Comparison of ENCODE assay signal across 8 cellular contexts in the genomic region with DNA sequence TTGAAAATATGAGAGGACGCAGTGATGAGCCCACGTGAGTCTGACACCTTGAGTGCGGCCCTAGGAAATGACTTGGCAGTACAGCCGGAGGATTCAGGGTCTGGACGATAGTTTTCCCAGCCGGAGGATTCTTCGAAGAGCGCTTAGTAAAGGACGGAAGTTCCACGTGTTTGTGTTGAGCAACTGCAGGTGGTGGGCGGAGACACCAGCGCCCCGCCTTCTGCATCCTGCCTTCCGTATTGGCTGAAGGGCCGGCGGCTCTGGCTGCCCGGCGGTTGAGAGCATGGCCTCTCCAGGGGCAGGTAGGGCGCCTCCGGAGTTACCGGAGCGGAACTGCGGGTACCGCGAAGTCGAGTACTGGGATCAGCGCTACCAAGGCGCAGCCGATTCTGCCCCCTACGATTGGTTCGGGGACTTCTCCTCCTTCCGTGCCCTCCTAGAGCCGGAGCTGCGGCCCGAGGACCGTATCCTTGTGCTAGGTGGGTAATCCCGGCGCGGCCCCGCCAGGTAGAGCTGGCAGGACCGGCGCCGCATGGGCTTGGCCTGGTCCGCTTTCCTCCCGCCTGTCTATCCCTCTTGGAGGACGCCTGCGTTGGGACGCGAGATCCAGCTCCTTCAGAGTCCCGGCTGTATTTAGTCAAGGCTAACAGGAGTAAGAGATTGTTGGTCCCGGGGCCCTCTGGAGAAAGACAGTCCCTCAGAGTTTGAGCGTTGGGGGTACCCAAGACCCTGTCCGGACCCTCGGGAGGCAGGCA. TPM values are rescaled to one million over a fixed set of nuclear protein-coding genes. Genes with fewer than 3 reads are reported as not detected.
DNase-seq lines count a peak whose midpoint lies in the region; ATAC-seq and TF ChIP-seq lines count a peak whose summit lies in the region.

A gene (plus strand): TSS at position 261 of the 755 bp plus-strand sequence. CDS start 23 bp downstream, at position 284.

- H3K4me3 ChIP-seq in esophagus (ENCODE audit: low read depth in 1 of 2, low read length in 2 of 2) (peak within 1 kb of the TSS; percentile 80 to 93), mucosa of stomach (ENCODE audit: low read length) (peak within 1 kb of the TSS; percentile 98)

- H3K36me3 ChIP-seq in esophagus (ENCODE audit: control insufficient read depth in 2 of 2, insufficient read depth in 2 of 2, low read length in 1 of 2) (peaks cover 5 to 11% of the 10 kb centered on the region in 2 donors), mucosa of stomach (ENCODE audit: control insufficient read depth, insufficient read depth, low read length) (peaks cover 3% of the 10 kb centered on the region)

- H3K27me3 ChIP-seq in esophagus (ENCODE audit: control insufficient read depth in 1 of 2, insufficient read depth in 2 of 2, low read length in 2 of 2) (no peaks in the 10 kb centered on the region), mucosa of stomach (ENCODE audit: control insufficient read depth, insufficient read depth, low read length) (no peaks in the 10 kb centered on the region)

- H3K9ac ChIP-seq in mucosa of stomach (ENCODE audit: low read length) = peak within 1 kb of the TSS; percentile 91

- ATAC-seq in GM21576 (IDR thresholded peaks at IDR 0.05; ENCODE audit: unreplicated experiment) = peak; percentile 88

- peak; percentile 38; the same call in 1 of the 2 replicates for TF ChIP-seq EP300 in Ishikawa (IDR thresholded peaks at IDR 0.05; ENCODE audit: borderline replicate concordance)

- peak; percentile 98 for DNase-seq in DMS53 (lab: John Stamatoyannopoulos, UW)
- DNase-seq in OCI-M2 (lab: John Stamatoyannopoulos, UW; ENCODE audit: unreplicated experiment) = peak; percentile 86
- DNase-seq in activated T-cell treated with anti-CD3 and anti-CD28 coated beads, Interleukin-2, amount 50 U/mL, for 1 hour = peak; percentile 95
- peak; percentile 89 to 92 for DNase-seq in stimulated activated CD8-positive, alpha-beta memory T cell treated with anti-CD3 and anti-CD28 coated beads, Interleukin-7, amount 100 ng/mL, for 1 hour (ENCODE audit: low read depth in 2 of 2)

- peak; percentile 8; the same call in 1 of the 2 replicates for TF ChIP-seq RAD21 in Ishikawa (IDR thresholded peaks at IDR 0.05; ENCODE audit: low read depth)

- no peaks in the 10 kb centered on the region for H3K9me3 ChIP-seq in esophagus (ENCODE audit: control insufficient read depth in 2 of 2, insufficient read depth in 1 of 2, low read depth in 1 of 2, low read length in 1 of 2)
- H3K9me3 ChIP-seq in mucosa of stomach (ENCODE audit: control insufficient read depth, low read length) = no peaks in the 10 kb centered on the region

- H3K27ac ChIP-seq in esophagus (ENCODE audit: low read depth in 2 of 2, low read length in 1 of 2) = peak within 1 kb of the TSS; percentile 81 to 88

- no peaks in the 10 kb centered on the region for H3K4me1 ChIP-seq in esophagus (ENCODE audit: control insufficient read depth in 2 of 2, insufficient read depth in 2 of 2, low read length in 1 of 2)
- peaks cover 6% of the 10 kb centered on the region for H3K4me1 ChIP-seq in mucosa of stomach (ENCODE audit: control insufficient read depth, insufficient read depth, low read length)

- 0 to 1% methylated on average over 54 of the region's 54 CpGs for WGBS in esophagus, 2 donors

TF ChIP-seq in Ishikawa, 13 proteins besides CTCF, POLR2A, EP300 and RAD21:
- TF ChIP-seq YY1 (IDR thresholded peaks at IDR 0.05; ENCODE audit: low read depth) (peak; percentile 86), TAF1 (IDR thresholded peaks at IDR 0.05; ENCODE audit: low read depth) (peak; percentile 65), NFIC (IDR thresholded peaks at IDR 0.05) (peak; percentile 28; the same call in 1 of the 2 replicates), FOXM1 (IDR thresholded peaks at IDR 0.05; ENCODE audit: borderline replicate concordance, low read depth) (peak; percentile 20; the same call in 1 of the 2 replicates), CEBPB (IDR thresholded peaks at IDR 0.05) (peak; percentile 99), EGR1 (IDR thresholded peaks at IDR 0.05) (no peak; the same call in 1 of the 2 replicates), TEAD4 (IDR thresholded peaks at IDR 0.05) (no peak; the same call in 1 of the 2 replicates), CREB1 (IDR thresholded peaks at IDR 0.05; ENCODE audit: low read depth) (no peak), ZBTB7A (IDR thresholded peaks at IDR 0.05; ENCODE audit: low read depth) (no peak), TCF12 (IDR thresholded peaks at IDR 0.05; ENCODE audit: low read depth) (peak; percentile 48; the same call in 1 of the 2 replicates)
- TF ChIP-seq, protein P1, sequence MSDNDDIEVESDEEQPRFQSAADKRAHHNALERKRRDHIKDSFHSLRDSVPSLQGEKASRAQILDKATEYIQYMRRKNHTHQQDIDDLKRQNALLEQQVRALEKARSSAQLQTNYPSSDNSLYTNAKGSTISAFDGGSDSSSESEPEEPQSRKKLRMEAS (IDR thresholded peaks at IDR 0.05) = peak; percentile 100
- TF ChIP-seq, protein P2, sequence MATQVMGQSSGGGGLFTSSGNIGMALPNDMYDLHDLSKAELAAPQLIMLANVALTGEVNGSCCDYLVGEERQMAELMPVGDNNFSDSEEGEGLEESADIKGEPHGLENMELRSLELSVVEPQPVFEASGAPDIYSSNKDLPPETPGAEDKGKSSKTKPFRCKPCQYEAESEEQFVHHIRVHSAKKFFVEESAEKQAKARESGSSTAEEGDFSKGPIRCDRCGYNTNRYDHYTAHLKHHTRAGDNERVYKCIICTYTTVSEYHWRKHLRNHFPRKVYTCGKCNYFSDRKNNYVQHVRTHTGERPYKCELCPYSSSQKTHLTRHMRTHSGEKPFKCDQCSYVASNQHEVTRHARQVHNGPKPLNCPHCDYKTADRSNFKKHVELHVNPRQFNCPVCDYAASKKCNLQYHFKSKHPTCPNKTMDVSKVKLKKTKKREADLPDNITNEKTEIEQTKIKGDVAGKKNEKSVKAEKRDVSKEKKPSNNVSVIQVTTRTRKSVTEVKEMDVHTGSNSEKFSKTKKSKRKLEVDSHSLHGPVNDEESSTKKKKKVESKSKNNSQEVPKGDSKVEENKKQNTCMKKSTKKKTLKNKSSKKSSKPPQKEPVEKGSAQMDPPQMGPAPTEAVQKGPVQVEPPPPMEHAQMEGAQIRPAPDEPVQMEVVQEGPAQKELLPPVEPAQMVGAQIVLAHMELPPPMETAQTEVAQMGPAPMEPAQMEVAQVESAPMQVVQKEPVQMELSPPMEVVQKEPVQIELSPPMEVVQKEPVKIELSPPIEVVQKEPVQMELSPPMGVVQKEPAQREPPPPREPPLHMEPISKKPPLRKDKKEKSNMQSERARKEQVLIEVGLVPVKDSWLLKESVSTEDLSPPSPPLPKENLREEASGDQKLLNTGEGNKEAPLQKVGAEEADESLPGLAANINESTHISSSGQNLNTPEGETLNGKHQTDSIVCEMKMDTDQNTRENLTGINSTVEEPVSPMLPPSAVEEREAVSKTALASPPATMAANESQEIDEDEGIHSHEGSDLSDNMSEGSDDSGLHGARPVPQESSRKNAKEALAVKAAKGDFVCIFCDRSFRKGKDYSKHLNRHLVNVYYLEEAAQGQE (IDR thresholded peaks at IDR 0.05; ENCODE audit: low read depth) = peak; percentile 41
- TF ChIP-seq, protein P3, sequence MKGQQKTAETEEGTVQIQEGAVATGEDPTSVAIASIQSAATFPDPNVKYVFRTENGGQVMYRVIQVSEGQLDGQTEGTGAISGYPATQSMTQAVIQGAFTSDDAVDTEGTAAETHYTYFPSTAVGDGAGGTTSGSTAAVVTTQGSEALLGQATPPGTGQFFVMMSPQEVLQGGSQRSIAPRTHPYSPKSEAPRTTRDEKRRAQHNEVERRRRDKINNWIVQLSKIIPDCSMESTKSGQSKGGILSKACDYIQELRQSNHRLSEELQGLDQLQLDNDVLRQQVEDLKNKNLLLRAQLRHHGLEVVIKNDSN (IDR thresholded peaks at IDR 0.05) = peak; percentile 70
TF ChIP-seq in Ishikawa: peak in this region for 9.

RNA-seq across cellular contexts. Expression of the gene that starts here (rescaled TPM):
- polyA plus RNA-seq in esophagus = 1 to 10 TPM; 3.5 to 8.6 TPM

Comparison
In these comparisons a context has a peak if more than half of its experiments do, and no peak if none do; other contexts are left out.
1. Peak in every context shown above with its lines: DNase-seq, ATAC-seq, H3K4me3 ChIP-seq and H3K27ac ChIP-seq.